In the genomic region with DNA sequence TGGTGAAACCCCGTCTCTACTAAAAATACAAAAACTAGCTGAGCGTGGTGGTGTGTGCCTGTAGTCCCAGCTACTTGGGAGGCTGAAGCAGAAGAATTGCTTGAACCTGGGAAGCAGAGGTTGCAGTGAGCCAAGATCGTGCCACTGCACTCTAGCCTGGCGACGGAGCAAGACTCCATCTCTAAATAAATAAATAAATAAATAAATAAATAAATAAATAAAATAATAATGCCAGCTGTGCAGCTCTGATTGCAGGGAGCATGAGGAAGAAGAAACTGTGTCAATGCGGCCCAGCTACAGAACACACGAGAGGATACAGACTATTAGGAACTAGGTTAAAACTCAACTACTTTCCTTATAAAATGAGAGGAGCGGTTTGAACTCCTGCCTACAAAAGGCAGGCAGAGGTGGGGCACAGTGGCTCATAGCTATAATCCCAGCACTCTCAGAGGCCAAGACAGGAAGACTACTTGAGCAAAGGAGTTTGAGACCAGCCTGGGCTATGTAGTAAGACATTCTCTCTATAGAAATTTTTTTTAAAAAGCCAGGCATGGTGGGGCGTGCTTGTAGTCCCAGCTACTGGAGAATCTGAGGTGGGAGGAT, we compare ENCODE assay signal across 2 cellular contexts. TPM values are rescaled to one million over a fixed set of nuclear protein-coding genes. Genes with fewer than 3 reads are reported as not detected.
"Had no signal": no experiment of that assay in that cellular context is flagged by ENCODE, and none has a peak within 500 bp of the region (broad histone marks: within the 10 kb centered on the region; RNA-seq: fewer than 3 reads in every experiment).

No MANE protein-coding gene starts in this region.

RNA-seq across cellular contexts. Expression of a gene that starts 34.6 kb away (rescaled TPM):
- total RNA-seq: foreskin keratinocyte had no signal
- polyA plus RNA-seq: keratinocyte had no signal
